8 cellular contexts compared by ENCODE assay signal in the genomic region with DNA sequence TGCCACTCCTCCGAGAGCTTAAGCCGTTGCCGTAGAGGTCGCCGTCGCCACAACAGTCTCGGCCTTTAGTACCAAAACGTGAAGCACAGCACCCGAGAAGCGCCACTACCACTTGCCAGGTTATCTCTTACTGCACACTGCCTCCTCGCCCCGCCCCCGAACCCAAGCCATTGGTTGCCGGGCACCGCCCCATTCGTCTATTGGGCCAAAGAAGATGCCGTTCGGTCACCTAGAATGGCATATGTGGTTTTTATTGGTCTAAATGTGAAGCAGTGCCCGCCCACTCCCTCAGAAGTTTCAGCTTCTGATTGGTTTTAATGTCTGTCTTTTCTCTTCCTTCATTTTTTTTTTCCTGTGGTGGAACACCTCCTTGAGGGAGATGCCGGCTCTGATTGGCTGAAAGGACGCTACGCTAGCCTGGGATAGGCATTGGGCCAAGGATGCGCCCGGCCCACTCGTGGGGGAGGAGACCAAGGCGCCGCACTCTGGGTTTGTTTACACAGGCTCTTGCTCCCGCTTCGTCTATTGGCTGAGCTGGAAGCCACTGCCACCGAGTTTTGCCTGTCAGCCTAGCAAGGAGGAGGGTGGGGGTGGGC. TPM values are rescaled to one million over a fixed set of nuclear protein-coding genes. Genes with fewer than 3 reads are reported as not detected.
DNase-seq lines count a peak whose midpoint lies in the region; ATAC-seq and TF ChIP-seq lines count a peak whose summit lies in the region.

Gene PAIP2B, minus strand, starts transcription at position 139 of the 596 bp plus-strand sequence. CDS start 24,514 bp downstream, outside the sequence.

- peak; percentile 54 for TF ChIP-seq POLR2A in GM19193 (IDR thresholded peaks at IDR 0.05; ENCODE audit: extremely low read depth, insufficient read depth, insufficient read length)

- no peaks in the 10 kb centered on the region for H3K36me3 Mint-ChIP-seq in activated CD4-positive, alpha-beta T cell treated with anti-CD3 and anti-CD28 coated beads, Interleukin-2, amount 10 ng/mL, durations not matched to agents 24 days and 14 days (ENCODE audit: low read depth)

- H3K27ac ChIP-seq in coronary artery (peak within 1 kb of the TSS; percentile 61 to 86), layer of hippocampus (ENCODE audit: low read depth, low read length) (peak within 1 kb of the TSS; percentile 82)

- H3K27me3 ChIP-seq in layer of hippocampus (ENCODE audit: control insufficient read depth, insufficient read depth, low read length) = no peaks in the 10 kb centered on the region

- peak; percentile 99 for DNase-seq in AML-193 (lab: John Stamatoyannopoulos, UW)
- DNase-seq in NCI-H510A treated with DMSO at 0.1 percent for 48 hours (lab: John Stamatoyannopoulos, UW) = peak; percentile 99
- peak; percentile 99 for DNase-seq in activated CD4-positive, alpha-beta T cell treated with anti-CD3 and anti-CD28 coated beads, Interleukin-2, amount 10 ng/mL, durations not matched to agents 24 days and 14 days
- peak; percentile 99 for DNase-seq in coronary artery (ENCODE audit: low spot score)
- DNase-seq in stimulated activated CD4-positive, alpha-beta T cell treated with anti-CD3 and anti-CD28 coated beads, Interleukin-1b, Interleukin-23, amount 100 ng/mL, for 24 hours (ENCODE audit: low read depth in 4 of 4, low spot score in 1 of 4) = peak; percentile 92 to 99 (median 96)

- no peaks in the 10 kb centered on the region for H3K9me3 Mint-ChIP-seq in activated CD4-positive, alpha-beta T cell treated with anti-CD3 and anti-CD28 coated beads, Interleukin-2, amount 10 ng/mL, durations not matched to agents 24 days and 14 days

- peak within 1 kb of the TSS; percentile 81 for H3K27ac Mint-ChIP-seq in activated CD4-positive, alpha-beta T cell treated with anti-CD3 and anti-CD28 coated beads, Interleukin-2, amount 10 ng/mL, durations not matched to agents 24 days and 14 days

- peaks cover 8% of the 10 kb centered on the region for H3K4me1 Mint-ChIP-seq in activated CD4-positive, alpha-beta T cell treated with anti-CD3 and anti-CD28 coated beads, Interleukin-2, amount 10 ng/mL, durations not matched to agents 24 days and 14 days

- intact Hi-C loops in activated CD4-positive, alpha-beta T cell treated with anti-CD3 and anti-CD28 coated beads, Interleukin-2, amount 10 ng/mL, durations not matched to agents 24 days and 14 days (cut with micrococcal nuclease) = loop anchor here (1.0 to 10.0 kb wide), 5 partner anchors 49 to 232 kb away; partner anchors contain the start of genes MCEE, MPHOSPH10, NAGK and TEX261

- peak within 1 kb of the TSS; percentile 83 for H3K4me3 ChIP-seq in coronary artery

- ATAC-seq in HG03432 (IDR thresholded peaks at IDR 0.05; ENCODE audit: unreplicated experiment) = peak; percentile 97

- H3K27me3 Mint-ChIP-seq in activated CD4-positive, alpha-beta T cell treated with anti-CD3 and anti-CD28 coated beads, Interleukin-2, amount 10 ng/mL, durations not matched to agents 24 days and 14 days = peaks cover 24% of the 10 kb centered on the region

- no peak for TF ChIP-seq CTCF in coronary artery (IDR thresholded peaks at IDR 0.05)

- peak within 1 kb of the TSS; percentile 95 for H3K4me3 Mint-ChIP-seq in activated CD4-positive, alpha-beta T cell treated with anti-CD3 and anti-CD28 coated beads, Interleukin-2, amount 10 ng/mL, durations not matched to agents 24 days and 14 days

RNA-seq across cellular contexts. Expression of gene PAIP2B, which starts in this region (rescaled TPM):
- total RNA-seq in activated CD4-positive, alpha-beta T cell treated with anti-CD3 and anti-CD28 coated beads, Interleukin-2, amount 10 ng/mL, durations not matched to agents 24 days and 14 days = 0.63 and 0.64 TPM in 2 replicates

Comparison
In these comparisons a context has a peak if more than half of its experiments do, and no peak if none do; other contexts are left out.
1. Peak in every context shown above with its lines: DNase-seq, ATAC-seq, H3K4me3 ChIP-seq and H3K27ac ChIP-seq.
2. Peak in DNase-seq in activated CD4-positive, alpha-beta T cell treated with anti-CD3 and anti-CD28 coated beads, Interleukin-2, amount 10 ng/mL, durations not matched to agents 24 days and 14 days; RNA of the gene not detected or under 1 TPM.